Comparison of ENCODE assay signal across 14 cellular contexts in the genomic region with DNA sequence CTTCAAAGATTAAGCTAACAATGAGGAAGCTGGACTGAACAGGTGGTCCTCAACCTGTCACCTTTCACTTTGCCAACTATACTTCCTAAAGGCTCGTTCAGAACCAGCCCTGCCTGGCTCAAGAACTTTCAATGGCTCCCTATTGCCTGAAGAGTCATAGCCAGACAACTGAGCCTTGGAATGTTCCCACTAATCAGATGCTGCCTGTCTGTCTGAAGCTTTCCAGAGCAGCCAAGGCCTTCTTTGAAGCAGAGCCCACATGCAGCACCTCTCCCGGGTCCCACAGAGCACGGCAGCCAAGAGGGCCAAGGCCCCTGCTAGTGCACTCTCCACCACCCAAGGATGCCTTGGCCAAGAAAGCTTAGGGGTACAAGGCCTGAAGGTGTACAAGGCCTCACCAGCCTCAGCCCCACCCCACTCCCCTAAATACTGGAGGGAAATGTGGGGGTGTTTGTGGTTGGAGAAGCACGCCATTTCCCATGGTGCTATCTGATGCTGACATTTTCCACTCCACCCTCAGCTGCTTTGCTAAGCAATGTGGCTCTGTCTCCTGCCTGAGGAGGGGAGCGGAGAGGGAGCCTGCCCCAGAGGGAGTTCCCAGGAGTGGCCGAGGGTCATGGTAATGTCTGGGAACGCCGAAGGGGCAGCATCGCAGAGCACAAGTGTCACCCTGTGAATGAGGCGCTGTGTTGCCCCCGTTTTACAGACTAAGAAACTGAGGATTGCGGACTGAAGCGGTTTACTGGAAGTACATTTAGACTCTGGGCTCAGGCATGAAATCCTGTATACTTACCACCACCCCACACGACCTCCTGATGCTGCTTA. TPM values are rescaled to one million over a fixed set of nuclear protein-coding genes. Genes with fewer than 3 reads are reported as not detected.
A peak's percentile ranks its signal among the peaks of the same experiment; 100 is the strongest.
DNase-seq lines count a peak whose midpoint lies in the region; ATAC-seq, FAIRE-seq and TF ChIP-seq lines count a peak whose summit lies in the region.
"Had no signal": no experiment of that assay in that cellular context is flagged by ENCODE, and none has a peak within 500 bp of the region (broad histone marks: within the 10 kb centered on the region; RNA-seq: fewer than 3 reads in every experiment).

No MANE protein-coding gene starts in this region.

- H3K27me3 Mint-ChIP-seq in T-cell: no peaks in the 10 kb centered on the region

- in situ Hi-C loops in K562 (cut with MboI): no loop called here

- peak overlapping the region; percentile 63 to 86 for H3K27ac Mint-ChIP-seq in T-cell

- no peaks in the 10 kb centered on the region for H3K9me1 ChIP-seq in K562 (ENCODE audit: control insufficient read depth, insufficient read depth, low read length)

- peak overlapping the region; percentile 81 for H2AFZ ChIP-seq in K562 (ENCODE audit: low read depth, low read length)

- peak; percentile 18 to 36 (median 31) for ATAC-seq in T-cell (replicated peaks in 1 of 4)
- no peak for ATAC-seq in K562
- ATAC-seq in GM19452 (IDR thresholded peaks at IDR 0.05; ENCODE audit: unreplicated experiment): no peak
- ATAC-seq: right cardiac atrium had no signal

- H3K4me3 Mint-ChIP-seq in T-cell: peak overlapping the region in 1 of 3 donors; percentile 15

- H3K9me3 Mint-ChIP-seq in T-cell: no peaks in the 10 kb centered on the region

- H3K4me2 ChIP-seq in K562 (ENCODE audit: insufficient read depth, low read length): peak overlapping the region; percentile 40

- no peak for TF ChIP-seq POLR2A in K562 (conservative IDR thresholded peaks at IDR 0.05)

- H3K4me3 ChIP-seq in K562: no peak overlapping the region
- H3K4me3 ChIP-seq: coronary artery had no signal

- peaks cover 47 to 51% (median 48%) of the 10 kb centered on the region in 3 donors for H3K4me1 Mint-ChIP-seq in T-cell

- no TSS peak for BruUV-seq in K562 (replicated peaks; lab: Mats Ljungman, UMichigan)

- WGBS in K562 (ENCODE audit: insufficient coverage, low coverage, missing lambda C conversion rate): 68% methylated on average over 14 of the region's 14 CpGs

- no peaks in the 10 kb centered on the region for H3K9me3 ChIP-seq in K562 (replicated peaks; ENCODE audit: control insufficient read depth, insufficient read depth, low read depth, low read length)

- no peaks in the 10 kb centered on the region for H4K20me1 ChIP-seq in K562 (replicated peaks; ENCODE audit: control insufficient read depth, insufficient read depth, low read length)

- TF ChIP-seq CTCF in K562 (IDR thresholded peaks at IDR 0.05 in 2 of 3, conservative IDR thresholded peaks at IDR 0.05 in 1 of 3; ENCODE audit: insufficient read depth in 2 of 3, low read depth in 1 of 3, low read length in 3 of 3): no peak

- TF ChIP-seq RAD21 in K562 (CRISPR knock-in tag; conservative IDR thresholded peaks at IDR 0.05 in 1 of 2, IDR thresholded peaks at IDR 0.05 in 1 of 2): no peak

- H3K36me3 ChIP-seq in K562 (ENCODE audit: control insufficient read depth, insufficient read depth, low read length): no peaks in the 10 kb centered on the region

- H3K79me2 ChIP-seq in K562 (ENCODE audit: control insufficient read depth, insufficient read depth, low read length): peaks cover 3% of the 10 kb centered on the region; the same call in 1 of the 3 replicates

- intact Hi-C loops in K562 (cut with micrococcal nuclease): no loop called here

- CTCF ChIA-PET in T-cell (lab: Charles Lee) (no interaction called here), K562 (lab: Yijun Ruan, JAX; ENCODE audit: low intra/inter-chr PET ratio) (interaction anchor here (0.6 kb wide), 1 partner anchor 19 kb away, joined by 3 read pairs; no protein-coding TSS in a partner anchor)

- POLR2A ChIA-PET in T-cell (lab: Charles Lee): interaction anchor here in 1 of 2 donors (0.6 kb wide), 1 partner anchor 1296 kb away, joined by 8 read pairs; no protein-coding TSS in a partner anchor
- POLR2A ChIA-PET in K562 (lab: Yijun Ruan, JAX): interaction anchor here (0.6 to 3.9 kb wide), 7 partner anchors 9 to 886 kb away, joined by 3 to 30 read pairs (median 3); no protein-coding TSS in a partner anchor

- H3K4me1 ChIP-seq in K562 (replicated peaks in 1 of 2; ENCODE audit: control insufficient read depth in 2 of 2, insufficient read depth in 2 of 2, low read length in 2 of 2): peaks cover 68 to 84% of the 10 kb centered on the region in 2 experiments

- peak overlapping the region; percentile 61 for H3K27ac ChIP-seq in K562 (ENCODE audit: extremely low read depth, low read depth, low read length)
- H3K27ac ChIP-seq: coronary artery had no signal

- TF ChIP-seq EP300 in K562 (IDR thresholded peaks at IDR 0.05; ENCODE audit: low read length): peak; percentile 26; the same call in 1 of the 2 replicates

- DNase-seq in stimulated activated CD4-positive, alpha-beta T cell treated with anti-CD3 and anti-CD28 coated beads, Interleukin-4, amount 100 ng/mL, for 24 hours: peak; percentile 28
- no peak for DNase-seq in stimulated activated CD4-positive, alpha-beta T cell treated with anti-CD3 and anti-CD28 coated beads, Interleukin-2, amount 100 ng/mL, for 48 hours
- DNase-seq in T-cell (no peak), K562 (ENCODE audit: extremely low read depth in 1 of 4, low spot score in 3 of 4) (peak in 3 of 4 experiments; percentile 70 to 73 (median 72)), superior temporal gyrus (ENCODE audit: extremely low spot score) (no peak), COR-L47 (lab: John Stamatoyannopoulos, UW) (no peak), medulla oblongata (ENCODE audit: extremely low spot score) (no peak)
- DNase-seq: mesendoderm, NCI-H146 had no signal

- no peaks in the 10 kb centered on the region for H3K36me3 Mint-ChIP-seq in T-cell

- peak overlapping the region; percentile 34 to 83 for H3K9ac ChIP-seq in K562 (ENCODE audit: insufficient read depth in 1 of 2, low read depth in 2 of 2, low read length in 2 of 2)

- FAIRE-seq in K562 (lab: Jason Lieb, UNC): peak; percentile 35

- no peaks in the 10 kb centered on the region; a peak in 1 of 5 replicates for H3K27me3 ChIP-seq in K562 (ENCODE audit: control insufficient read depth in 2 of 2, insufficient read depth in 2 of 2, low read length in 2 of 2)

RNA-seq across cellular contexts. Expression of a gene that starts 8.2 kb away (rescaled TPM):
- 100 to 1,000 TPM; 529 to 586 (median 559) TPM for total RNA-seq in T-cell
- total RNA-seq in K562 (2011; cell fraction: chromatin; rRNA removed; ENCODE audit: low replicate concordance): 11.2 and 16.2 TPM in 2 replicates
- total RNA-seq in K562 (2011; cell fraction: nucleolus; rRNA removed): 19.8 and 22.9 TPM in 2 replicates
- 20.3 and 27.1 TPM in 2 replicates for total RNA-seq in K562 (2011; cell fraction: nucleoplasm; rRNA removed)
- total RNA-seq in K562 (2014; rRNA removed): 10.7 and 12.3 TPM in 2 replicates
- total RNA-seq in K562 (2014; rRNA removed; fragmentation: Illumina TruSeq; extraction: Trizol): 11.7 and 13.2 TPM in 2 replicates
- 44.3 and 44.7 TPM in 2 replicates for total RNA-seq in K562 (2015; rRNA removed; fragmentation: Illumina TruSeq; extraction: Trizol)
- 30.3 and 33.8 TPM in 2 replicates for total RNA-seq in K562 (2021)
- polyA plus RNA-seq in K562 (2011; rRNA removed): 42.5 and 418 TPM in 2 replicates
- 103 and 599 TPM in 2 replicates for polyA plus RNA-seq in K562 (2011; cell fraction: cytosol; rRNA removed)
- polyA plus RNA-seq in K562 (2011; cell fraction: nucleus; rRNA removed): 41.2 and 275 TPM in 2 replicates
- polyA plus RNA-seq in K562 (2012): 63.5 and 133 TPM in 2 replicates
- polyA plus RNA-seq in K562 (2014; fragmentation: Illumina TruSeq; extraction: Trizol): 44.5 and 47.3 TPM in 2 replicates
- polyA plus RNA-seq in K562 (2014; fragmentation: Nextera tagmentation; extraction: Ambion mirVana): 1 to 10 TPM; 2.4 to 4.8 TPM
- 20.3 and 22.2 TPM in 2 replicates for polyA plus RNA-seq in K562 (2014; rRNA removed)
- polyA minus RNA-seq in K562 (2011; rRNA and poly(A)+ RNA removed): 72.1 and 524 TPM in 2 replicates
- 41.0 and 310 TPM in 2 replicates for polyA minus RNA-seq in K562 (2011; cell fraction: cytosol; rRNA and poly(A)+ RNA removed)
- polyA minus RNA-seq in K562 (2011; cell fraction: nucleus; rRNA and poly(A)+ RNA removed): 7.7 and 80.9 TPM in 2 replicates

RNA-seq across cellular contexts. Expression of a gene that starts 42.4 kb away (rescaled TPM):
- total RNA-seq in T-cell: 1 to 10 TPM in 2 of 5 donors, under 1 TPM in 3; 0.20 to 5.5 (median 0.60) TPM
- 2.0 and 5.9 TPM in 2 replicates for total RNA-seq in K562 (2011; cell fraction: chromatin; rRNA removed; ENCODE audit: low replicate concordance)
- 4.5 and 5.4 TPM in 2 replicates for total RNA-seq in K562 (2011; cell fraction: nucleolus; rRNA removed)
- 2.7 and 4.0 TPM in 2 replicates for total RNA-seq in K562 (2011; cell fraction: nucleoplasm; rRNA removed)
- 1.8 and 1.9 TPM in 2 replicates for total RNA-seq in K562 (2014; rRNA removed)
- 0.45 and 0.51 TPM in 2 replicates for total RNA-seq in K562 (2014; rRNA removed; fragmentation: Illumina TruSeq; extraction: Trizol)
- total RNA-seq in K562 (2015; rRNA removed; fragmentation: Illumina TruSeq; extraction: Trizol): 0.79 and 1.2 TPM in 2 replicates
- total RNA-seq in K562 (2021): 1.8 and 2.3 TPM in 2 replicates
- 0.89 and 1.5 TPM in 2 replicates for polyA plus RNA-seq in K562 (2011; rRNA removed)
- 0.78 and 2.4 TPM in 2 replicates for polyA plus RNA-seq in K562 (2011; cell fraction: cytosol; rRNA removed)
- polyA plus RNA-seq in K562 (2011; cell fraction: nucleus; rRNA removed): 3.5 and 9.8 TPM in 2 replicates
- 1.9 and 2.4 TPM in 2 replicates for polyA plus RNA-seq in K562 (2012)
- polyA plus RNA-seq in K562 (2014; fragmentation: Illumina TruSeq; extraction: Trizol): 1.1 and 1.6 TPM in 2 replicates
- under 1 TPM; 0.10 to 0.18 TPM for polyA plus RNA-seq in K562 (2014; fragmentation: Nextera tagmentation; extraction: Ambion mirVana)
- polyA plus RNA-seq in K562 (2014; rRNA removed): 1.6 and 3.6 TPM in 2 replicates
- 0.48 and 0.88 TPM in 2 replicates for polyA minus RNA-seq in K562 (2011; rRNA and poly(A)+ RNA removed)
- polyA minus RNA-seq in K562 (2011; cell fraction: cytosol; rRNA and poly(A)+ RNA removed): 1.4 and 1.6 TPM in 2 replicates
- polyA minus RNA-seq in K562 (2011; cell fraction: nucleus; rRNA and poly(A)+ RNA removed): 1.4 and 3.4 TPM in 2 replicates
- total RNA-seq: epithelial cell of proximal tubule, right cardiac atrium, ureter had no signal

Comparison
In these comparisons a context has a peak if more than half of its experiments do, and no peak if none do; other contexts are left out.
1. DNase-seq: peak in stimulated activated CD4-positive, alpha-beta T cell treated with anti-CD3 and anti-CD28 coated beads, Interleukin-4, amount 100 ng/mL, for 24 hours (single experiment) and K562 (3 of 4); none in stimulated activated CD4-positive, alpha-beta T cell treated with anti-CD3 and anti-CD28 coated beads, Interleukin-2, amount 100 ng/mL, for 48 hours (0 of 2), T-cell (0 of 34), superior temporal gyrus (single experiment), COR-L47 (single experiment) and medulla oblongata (single experiment).
2. ATAC-seq: peak in T-cell (4 of 4); none in K562 (single experiment) and GM19452 (single experiment).
3. RNA of a gene that starts 8.2 kb away (total RNA-seq): 529 to 586 TPM in T-cell; 10.7 to 44.7 TPM in K562; every median in the first group is over 10 times any median in the second.